2 cellular contexts compared by ENCODE assay signal in genomic region chr20:987677-988076, GRCh38.
TF ChIP-seq lines count a peak whose summit lies in the region.

No MANE protein-coding gene starts in this region.

TF ChIP-seq in GM23338, 12 proteins besides CTCF, POLR2A, EP300 and RAD21:
- TF ChIP-seq ZNF331 (CRISPR knock-in tag; IDR thresholded peaks at IDR 0.05; ENCODE audit: low read depth) = no peak
- no peak for TF ChIP-seq EZH2phosphoT487 (IDR thresholded peaks at IDR 0.05; ENCODE audit: unreplicated experiment)
- no peak for TF ChIP-seq POLR2AphosphoS5 (IDR thresholded peaks at IDR 0.05; ENCODE audit: low read depth)
- no peak for TF ChIP-seq NANOG (IDR thresholded peaks at IDR 0.05; ENCODE audit: borderline replicate concordance)
- no peak for TF ChIP-seq EZH2 (IDR thresholded peaks at IDR 0.05; ENCODE audit: low read depth, unreplicated experiment)
- TF ChIP-seq REST (IDR thresholded peaks at IDR 0.05; ENCODE audit: unreplicated experiment) = no peak
- TF ChIP-seq JUNB (IDR thresholded peaks at IDR 0.05; ENCODE audit: unreplicated experiment) = no peak
- no peak for TF ChIP-seq STAT1 (IDR thresholded peaks at IDR 0.05; ENCODE audit: unreplicated experiment)
- no peak for TF ChIP-seq ETS1 (IDR thresholded peaks at IDR 0.05)
- no peak for TF ChIP-seq ZNF114 (CRISPR knock-in tag; IDR thresholded peaks at IDR 0.05)
- TF ChIP-seq CREB1 (CRISPR knock-in tag; IDR thresholded peaks at IDR 0.05; ENCODE audit: low read depth) = no peak
- TF ChIP-seq ZNF462 (CRISPR knock-in tag; IDR thresholded peaks at IDR 0.05) = no peak

TF ChIP-seq in H1, 55 proteins besides CTCF, POLR2A, EP300 and RAD21:
- no peak for TF ChIP-seq SAP30 (IDR thresholded peaks at IDR 0.05; ENCODE audit: insufficient read depth, insufficient replicate concordance, low read length)
